Comparison of ENCODE assay signal across 12 cellular contexts in the genomic region with DNA sequence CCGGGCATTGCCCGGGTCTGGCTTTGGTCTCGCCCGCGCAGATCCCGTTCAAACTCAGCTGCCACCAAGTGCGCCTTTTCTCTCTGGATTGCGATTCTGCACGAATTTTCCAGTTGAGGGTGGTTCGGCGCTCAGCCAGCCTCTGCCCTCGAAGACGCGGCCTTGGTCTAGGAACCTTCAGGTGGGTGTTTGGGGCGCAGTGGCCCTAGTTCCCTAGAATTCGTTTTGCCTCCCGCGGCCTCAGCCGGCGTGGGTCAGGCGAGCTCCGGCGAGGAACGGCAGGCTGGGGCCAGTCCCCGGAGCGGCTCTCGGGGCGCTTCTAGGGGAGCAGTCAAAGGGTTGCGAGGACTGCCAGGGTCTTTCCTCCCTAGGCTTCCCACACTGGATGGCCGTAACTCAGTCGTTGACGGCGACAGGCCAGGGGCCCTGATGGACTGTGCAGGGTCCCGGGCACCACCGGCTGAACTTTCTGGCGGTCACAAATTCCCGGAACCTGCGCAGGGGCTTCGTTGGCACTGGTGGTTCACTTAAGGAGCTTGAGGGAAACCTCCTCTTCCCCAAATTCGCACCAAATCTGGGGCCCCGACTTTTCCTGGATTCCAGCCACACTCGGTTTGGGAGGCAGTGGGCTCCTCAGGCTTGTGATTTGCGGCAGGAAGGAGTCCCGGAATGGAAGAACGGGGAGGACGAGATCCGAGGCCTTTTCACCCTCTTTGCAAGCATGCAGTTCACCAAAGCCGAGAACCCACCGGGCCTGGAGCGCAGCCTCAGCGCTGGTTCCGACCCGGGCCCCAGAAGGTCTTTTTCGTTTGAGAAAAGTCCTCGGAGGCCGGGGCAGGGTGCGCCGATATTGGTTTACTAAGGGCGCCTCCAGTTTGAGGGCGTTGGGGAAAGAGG. TPM values are rescaled to one million over a fixed set of nuclear protein-coding genes. Genes with fewer than 3 reads are reported as not detected.
DNase-seq lines count a peak whose midpoint lies in the region; ATAC-seq and TF ChIP-seq lines count a peak whose summit lies in the region.
"Had no signal": no experiment of that assay in that cellular context is flagged by ENCODE, and none has a peak within 500 bp of the region (broad histone marks: within the 10 kb centered on the region; RNA-seq: fewer than 3 reads in every experiment).

No MANE protein-coding gene starts in this region.

- intact Hi-C loops in Calu3 (cut with micrococcal nuclease; ENCODE audit: unreplicated experiment): loop anchor here (2.0 kb wide), 1 partner anchor 36 kb away; no protein-coding TSS in a partner anchor

- H3K9ac ChIP-seq in neural progenitor cell: no peak overlapping the region
- H3K9ac ChIP-seq: BLaER1 treated with 17β-estradiol and CSF1 and Interleukin-3, amounts not matched to agents 10 nM and 100 nM had no signal

- H3K27me3 ChIP-seq in neural progenitor cell: peaks cover 100% of the 10 kb centered on the region

- H3K27ac Mint-ChIP-seq in Calu3 (ENCODE audit: unreplicated experiment): no peak overlapping the region
- H3K27ac Mint-ChIP-seq in IgD-negative memory B cell: no peak overlapping the region
- H3K27ac Mint-ChIP-seq in neural progenitor cell: no peak overlapping the region
- H3K27ac Mint-ChIP-seq in chondrocyte (ENCODE audit: unreplicated experiment): no peak overlapping the region

- peaks cover 23% of the 10 kb centered on the region for H3K4me1 Mint-ChIP-seq in Calu3 (ENCODE audit: low read depth, unreplicated experiment)
- peaks cover 8 to 14% (median 10%) of the 10 kb centered on the region in 3 donors for H3K4me1 Mint-ChIP-seq in IgD-negative memory B cell
- H3K4me1 Mint-ChIP-seq in neural progenitor cell: peaks cover 56% of the 10 kb centered on the region
- H3K4me1 Mint-ChIP-seq in chondrocyte (ENCODE audit: low read depth): peaks cover 14% of the 10 kb centered on the region

- peaks cover 41% of the 10 kb centered on the region for H3K4me1 ChIP-seq in neural progenitor cell

- no peak for TF ChIP-seq POLR2A in erythroblast (IDR thresholded peaks at IDR 0.05; ENCODE audit: low read length)

- BruUV-seq in Calu3 (replicated peaks; lab: Mats Ljungman, UMichigan): no TSS peak

- no peak overlapping the region for H3K27ac ChIP-seq in neural progenitor cell
- H3K27ac ChIP-seq: BLaER1 treated with 17β-estradiol and CSF1 and Interleukin-3, amounts not matched to agents 10 nM and 100 nM; epithelial cell of prostate; Peyer's patch had no signal

- no peaks in the 10 kb centered on the region for H3K36me3 ChIP-seq in neural progenitor cell
- H3K36me3 ChIP-seq: BLaER1 treated with 17β-estradiol and CSF1 and Interleukin-3, amounts not matched to agents 10 nM and 100 nM; Peyer's patch had no signal

- peaks cover 96% of the 10 kb centered on the region for H4K20me1 ChIP-seq in neural progenitor cell (ENCODE audit: low read depth)

- H3K27me3 Mint-ChIP-seq in Calu3 (ENCODE audit: unreplicated experiment) (peaks cover 70% of the 10 kb centered on the region), IgD-negative memory B cell (peaks cover 63% of the 10 kb centered on the region), neural progenitor cell (ENCODE audit: insufficient read depth, low read depth) (peaks cover 96% of the 10 kb centered on the region), chondrocyte (ENCODE audit: low read depth) (peaks cover 85% of the 10 kb centered on the region)

- peak overlapping the region; percentile 84 for H3K4me2 ChIP-seq in neural progenitor cell

- peak overlapping the region; percentile 48 for H3K4me3 ChIP-seq in neural progenitor cell

- ATAC-seq in GM21717 (IDR thresholded peaks at IDR 0.05; ENCODE audit: unreplicated experiment): no peak

- no peaks in the 10 kb centered on the region for H3K9me3 ChIP-seq in neural progenitor cell (ENCODE audit: low read depth)
- H3K9me3 ChIP-seq: BLaER1 treated with 17β-estradiol and CSF1 and Interleukin-3, amounts not matched to agents 10 nM and 100 nM; Peyer's patch had no signal

- no peak for TF ChIP-seq CTCF in Calu3 (IDR thresholded peaks at IDR 0.05; ENCODE audit: unreplicated experiment)
- TF ChIP-seq CTCF in neural progenitor cell (IDR thresholded peaks at IDR 0.05): no peak
- TF ChIP-seq CTCF in chondrocyte (IDR thresholded peaks at IDR 0.05): no peak

- peaks cover 14% of the 10 kb centered on the region for H3K36me3 Mint-ChIP-seq in Calu3 (ENCODE audit: insufficient read depth, unreplicated experiment)
- no peaks in the 10 kb centered on the region for H3K36me3 Mint-ChIP-seq in IgD-negative memory B cell
- no peaks in the 10 kb centered on the region for H3K36me3 Mint-ChIP-seq in neural progenitor cell
- peaks cover 3% of the 10 kb centered on the region for H3K36me3 Mint-ChIP-seq in chondrocyte (ENCODE audit: low read depth)

- in situ Hi-C loops in G401 (cut with HindIII; ENCODE audit: low sequenced_read_pairs): no loop called here

- CTCF ChIA-PET in Calu3 (lab: Charles Lee): no interaction called here

- H3K4me3 Mint-ChIP-seq in Calu3 (ENCODE audit: low read depth, unreplicated experiment) (peak overlapping the region; percentile 71), IgD-negative memory B cell (peak overlapping the region in 3 of 4 donors; percentile 25 to 65 (median 47)), neural progenitor cell (peak overlapping the region; percentile 71), chondrocyte (ENCODE audit: unreplicated experiment) (no peak overlapping the region)

- peaks cover 53% of the 10 kb centered on the region for H3F3A ChIP-seq in neural progenitor cell (ENCODE audit: low read depth)

- H3K79me2 ChIP-seq in neural progenitor cell (ENCODE audit: low read depth): no peaks in the 10 kb centered on the region

- DNase-seq in Calu3 (no peak), erythroblast (lab: John Stamatoyannopoulos, UW) (peak; percentile 28 to 43), neural progenitor cell (ENCODE audit: low spot score) (peak; percentile 47), G401 (ENCODE audit: low spot score) (no peak), chondrocyte (ENCODE audit: low spot score) (no peak), NCI-H1417 treated with DMSO at 0.1 percent for 48 hours (lab: John Stamatoyannopoulos, UW) (no peak)
- DNase-seq: anterior cingulate cortex had no signal

- no peak overlapping the region for H2AFZ ChIP-seq in neural progenitor cell (replicated peaks)

- H3K9me3 Mint-ChIP-seq in Calu3 (ENCODE audit: low read depth, unreplicated experiment) (no peaks in the 10 kb centered on the region), IgD-negative memory B cell (no peaks in the 10 kb centered on the region), neural progenitor cell (peaks cover 4% of the 10 kb centered on the region), chondrocyte (ENCODE audit: low read depth) (no peaks in the 10 kb centered on the region)

RNA-seq across cellular contexts. Expression of a gene that starts 1.2 kb away (rescaled TPM):
- total RNA-seq in Calu3 (2022) (0.88 and 2.3 TPM in 2 replicates), neural progenitor cell (ENCODE audit: low replicate concordance) (0.06 and 0.56 TPM in 2 replicates), chondrocyte (not detected in 3 replicates)
- not detected for polyA plus RNA-seq in IgD-negative memory B cell
- 0.20 and 1.0 TPM in 2 replicates for total RNA-seq in G401 (2014; rRNA removed; shearing (Covaris generic))
- total RNA-seq: Peyer's patch had no signal

Comparison
In these comparisons a context has a peak if more than half of its experiments do, and no peak if none do; other contexts are left out.
1. DNase-seq: peak in erythroblast (2 of 2) and neural progenitor cell (single experiment); none in Calu3 (single experiment), G401 (single experiment), chondrocyte (single experiment) and NCI-H1417 treated with DMSO at 0.1 percent for 48 hours (single experiment).